Comparison of ENCODE assay signal across 18 cellular contexts in genomic region chr5:147179555-147180147, GRCh38. TPM values are rescaled to one million over a fixed set of nuclear protein-coding genes. Genes with fewer than 3 reads are reported as not detected.
A peak's percentile ranks its signal among the peaks of the same experiment; 100 is the strongest.
DNase-seq lines count a peak whose midpoint lies in the region; ATAC-seq, FAIRE-seq and TF ChIP-seq lines count a peak whose summit lies in the region.
"Had no signal": no experiment of that assay in that cellular context is flagged by ENCODE, and none has a peak within 500 bp of the region (broad histone marks: within the 10 kb centered on the region; RNA-seq: fewer than 3 reads in every experiment).

No MANE protein-coding gene starts in this region.

- intact Hi-C loops in endothelial cell of umbilical vein (cut with micrococcal nuclease): no loop called here
- intact Hi-C loops in upper lobe of right lung (cut with DNase I): no loop called here

- TF ChIP-seq CTCF in endothelial cell of umbilical vein (IDR thresholded peaks at IDR 0.05; ENCODE audit: extremely low read depth in 1 of 2, insufficient read depth in 1 of 2, low read depth in 1 of 2, low read length in 2 of 2): no peak
- TF ChIP-seq CTCF in upper lobe of right lung (IDR thresholded peaks at IDR 0.05): no peak

- no peak for TF ChIP-seq POLR2A in endothelial cell of umbilical vein (IDR thresholded peaks at IDR 0.05; ENCODE audit: low read depth, low read length)

- no peaks in the 10 kb centered on the region for H3K9me1 ChIP-seq in endothelial cell of umbilical vein (replicated peaks; ENCODE audit: control insufficient read depth, extremely low read depth, insufficient read depth, low read length)

- no peaks in the 10 kb centered on the region for H3K27me3 ChIP-seq in adipocyte (replicated peaks; ENCODE audit: control insufficient read depth, insufficient read depth, low read length)
- peaks cover 0 to 2% of the 10 kb centered on the region in 2 experiments for H3K27me3 ChIP-seq in endothelial cell of umbilical vein (ENCODE audit: control insufficient read depth in 2 of 2, insufficient read depth in 2 of 2, low read length in 2 of 2)
- H3K27me3 ChIP-seq in Karpas-422 (ENCODE audit: low read length): no peaks in the 10 kb centered on the region
- peaks cover 4% of the 10 kb centered on the region for H3K27me3 ChIP-seq in upper lobe of right lung
- H3K27me3 ChIP-seq: BLaER1 had no signal

- H2AFZ ChIP-seq in endothelial cell of umbilical vein (ENCODE audit: low read depth, low read length) (no peak overlapping the region), Karpas-422 (ENCODE audit: low read length) (no peak overlapping the region)

- FAIRE-seq in endothelial cell of umbilical vein (lab: Jason Lieb, UNC): peak; percentile 33
- FAIRE-seq: HepG2 had no signal

- POLR2A ChIA-PET in endothelial cell of umbilical vein (lab: Charles Lee): no interaction called here

- peak overlapping the region; percentile 44 for H3K9ac ChIP-seq in adipocyte (ENCODE audit: low read length)
- no peak overlapping the region for H3K9ac ChIP-seq in endothelial cell of umbilical vein (replicated peaks; ENCODE audit: extremely low read depth, insufficient read depth, low read length)
- H3K9ac ChIP-seq in Karpas-422 (ENCODE audit: low read length): no peak overlapping the region
- H3K9ac ChIP-seq: BLaER1 had no signal

- DNase-seq in adipocyte (ENCODE audit: low read depth) (no peak), endothelial cell of umbilical vein (ENCODE audit: low read depth, low spot score) (no peak), inferior parietal cortex (ENCODE audit: extremely low spot score) (peak; percentile 36), putamen (ENCODE audit: low spot score) (peak; percentile 50), Karpas-422 (no peak), upper lobe of right lung (no peak)
- DNase-seq: 8988T; CD4-positive, alpha-beta memory T cell; DMS79 treated with DMSO at 0.1 percent for 48 hours; GF-D8 had no signal

- no TSS peak for BruUV-seq in endothelial cell of umbilical vein (replicated peaks; lab: Mats Ljungman, UMichigan)

- CTCF ChIA-PET in endothelial cell of umbilical vein (lab: Charles Lee): interaction anchor here (0.9 to 3.6 kb wide), 7 partner anchors 9 to 646 kb away, joined by 3 to 54 read pairs (median 4); no protein-coding TSS in a partner anchor

- ATAC-seq in HG02885 (IDR thresholded peaks at IDR 0.05; ENCODE audit: poor library complexity, unreplicated experiment) (no peak), HG03439 (IDR thresholded peaks at IDR 0.05; ENCODE audit: unreplicated experiment) (no peak), upper lobe of right lung (no peak)
- ATAC-seq: HepG2 had no signal

- H3K4me3 ChIP-seq in adipocyte (ENCODE audit: low read length) (peak overlapping the region; percentile 1), endothelial cell of umbilical vein (replicated peaks in 1 of 3; ENCODE audit: insufficient read depth in 1 of 3, low read depth in 1 of 3, low read length in 3 of 3) (no peak overlapping the region), Karpas-422 (ENCODE audit: low read length) (no peak overlapping the region), upper lobe of right lung (no peak overlapping the region)
- H3K4me3 ChIP-seq: BLaER1, HAP-1 had no signal

- H4K20me1 ChIP-seq in endothelial cell of umbilical vein (replicated peaks; ENCODE audit: control insufficient read depth, extremely low read depth, insufficient read depth, low read length) (no peaks in the 10 kb centered on the region), Karpas-422 (ENCODE audit: insufficient read depth, low read depth, low read length) (no peaks in the 10 kb centered on the region)
- H4K20me1 ChIP-seq: BLaER1 had no signal

- H3K4me1 ChIP-seq in adipocyte (ENCODE audit: control insufficient read depth, insufficient read depth, low read length) (peaks cover 34% of the 10 kb centered on the region), endothelial cell of umbilical vein (ENCODE audit: control insufficient read depth, extremely low read depth, insufficient read depth, low read length) (no peaks in the 10 kb centered on the region), Karpas-422 (ENCODE audit: low read length) (no peaks in the 10 kb centered on the region), upper lobe of right lung (no peaks in the 10 kb centered on the region)
- H3K4me1 ChIP-seq: BLaER1, HAP-1 had no signal

- H3K9me2 ChIP-seq in Karpas-422 (replicated peaks; ENCODE audit: insufficient read depth, low read length): no peaks in the 10 kb centered on the region

- no peaks in the 10 kb centered on the region for H3K9me3 ChIP-seq in adipocyte (ENCODE audit: control insufficient read depth, low read length)
- H3K9me3 ChIP-seq in endothelial cell of umbilical vein (replicated peaks; ENCODE audit: control insufficient read depth, insufficient read depth, low read length): no peaks in the 10 kb centered on the region
- no peaks in the 10 kb centered on the region for H3K9me3 ChIP-seq in Karpas-422 (ENCODE audit: low read length)
- H3K9me3 ChIP-seq in upper lobe of right lung: no peaks in the 10 kb centered on the region
- H3K9me3 ChIP-seq: BLaER1, HAP-1 had no signal

- dilution Hi-C loops in endothelial cell of umbilical vein (cut with MboI; ENCODE audit: extremely low pct_ligation_motif_present, low sequenced_read_pairs): no loop called here

- H3K36me3 ChIP-seq in adipocyte (ENCODE audit: control insufficient read depth, insufficient read depth, low read length, severe bottlenecking) (no peaks in the 10 kb centered on the region), endothelial cell of umbilical vein (ENCODE audit: control insufficient read depth in 2 of 2, extremely low read depth in 1 of 2, insufficient read depth in 2 of 2, low read length in 2 of 2) (no peaks in the 10 kb centered on the region), Karpas-422 (ENCODE audit: insufficient read depth, low read length) (no peaks in the 10 kb centered on the region), upper lobe of right lung (no peaks in the 10 kb centered on the region)
- H3K36me3 ChIP-seq: BLaER1, HAP-1 had no signal

- H3K79me2 ChIP-seq in endothelial cell of umbilical vein (ENCODE audit: control insufficient read depth, insufficient read depth, low read length): no peaks in the 10 kb centered on the region
- no peaks in the 10 kb centered on the region for H3K79me2 ChIP-seq in Karpas-422 (ENCODE audit: low read length)

- H3K4me2 ChIP-seq in endothelial cell of umbilical vein (ENCODE audit: insufficient read depth, low read length) (no peak overlapping the region), Karpas-422 (ENCODE audit: low read depth, low read length, poor library complexity, severe bottlenecking) (no peak overlapping the region)
- H3K4me2 ChIP-seq: BLaER1 had no signal

- H3K27ac ChIP-seq in endothelial cell of umbilical vein (ENCODE audit: insufficient read depth, low read depth, low read length) (no peak overlapping the region), Karpas-422 (ENCODE audit: low read length) (no peak overlapping the region), upper lobe of right lung (no peak overlapping the region)
- H3K27ac ChIP-seq: BLaER1 had no signal

TF ChIP-seq in endothelial cell of umbilical vein, 7 proteins besides CTCF, POLR2A, EP300 and RAD21:
- TF ChIP-seq FOS (IDR thresholded peaks at IDR 0.05; ENCODE audit: borderline replicate concordance, insufficient read depth, low read length) (no peak), GATA2 (IDR thresholded peaks at IDR 0.05; ENCODE audit: insufficient read depth, insufficient read length, low read depth, low read length) (no peak), MYC (IDR thresholded peaks at IDR 0.05; ENCODE audit: low read depth, low read length) (no peak), MAX (IDR thresholded peaks at IDR 0.05; ENCODE audit: insufficient read depth, insufficient read length) (no peak), JUN (IDR thresholded peaks at IDR 0.05; ENCODE audit: borderline replicate concordance, insufficient read depth, insufficient read length, low read depth) (no peak), EZH2 (IDR thresholded peaks at IDR 0.05; ENCODE audit: borderline replicate concordance, low read depth, low read length, severe bottlenecking) (no peak), POLR2AphosphoS5 (IDR thresholded peaks at IDR 0.05; ENCODE audit: insufficient read depth, low read depth, low read length) (no peak)

RNA-seq across cellular contexts. Expression of gene STK32A, which starts 55.2 kb away (rescaled TPM):
- not detected in 2 replicates for total RNA-seq in endothelial cell of umbilical vein
- not detected in 2 replicates for polyA plus RNA-seq in endothelial cell of umbilical vein
- not detected in 2 replicates for polyA plus RNA-seq in endothelial cell of umbilical vein (2011; cell fraction: cytosol; rRNA removed)
- not detected in 2 replicates for polyA plus RNA-seq in endothelial cell of umbilical vein (2011; cell fraction: nucleus; rRNA removed)
- 0.13 TPM in 1 of 2 replicates, not detected in the other for polyA plus RNA-seq in endothelial cell of umbilical vein (2012)
- polyA minus RNA-seq in endothelial cell of umbilical vein: 0.04 TPM in 1 of 2 replicates, not detected in the other
- 0.31 TPM for polyA minus RNA-seq in endothelial cell of umbilical vein (2011; cell fraction: cytosol; rRNA and poly(A)+ RNA removed)
- polyA minus RNA-seq in endothelial cell of umbilical vein (2011; cell fraction: nucleus; rRNA and poly(A)+ RNA removed): not detected in 2 replicates
- total RNA-seq in Karpas-422 (2014; rRNA removed; shearing (Covaris generic); ENCODE audit: low replicate concordance): not detected in 2 replicates
- 10.2 TPM for total RNA-seq in upper lobe of right lung
- total RNA-seq: A673; CD4-positive, alpha-beta memory T cell; HepG2 had no signal
- polyA plus RNA-seq: CD14-positive monocyte; CD4-positive, alpha-beta memory T cell; HepG2; IgD-negative memory B cell had no signal

Comparison
In these comparisons a context has a peak if more than half of its experiments do, and no peak if none do; other contexts are left out.
1. DNase-seq: peak in inferior parietal cortex (single experiment) and putamen (single experiment); none in adipocyte (single experiment), endothelial cell of umbilical vein (single experiment), Karpas-422 (single experiment) and upper lobe of right lung (single experiment).
2. RNA of gene STK32A, which starts 55.2 kb away (total RNA-seq): 10.2 TPM in upper lobe of right lung (single experiment); not detected in endothelial cell of umbilical vein and not detected in Karpas-422; every median in the first group is over 10 times any median in the second.